ENCODE assay signal across 14 cellular contexts in genomic region chr11:45250035-45250693, GRCh38. TPM values are rescaled to one million over a fixed set of nuclear protein-coding genes. Genes with fewer than 3 reads are reported as not detected.
DNase-seq lines count a peak whose midpoint lies in the region; ATAC-seq and TF ChIP-seq lines count a peak whose summit lies in the region.
"Had no signal": no experiment of that assay in that cellular context is flagged by ENCODE, and none has a peak within 500 bp of the region (broad histone marks: within the 10 kb centered on the region; RNA-seq: fewer than 3 reads in every experiment).

No MANE protein-coding gene starts in this region.

- TF ChIP-seq CTCF in choroid plexus epithelial cell (conservative IDR thresholded peaks at IDR 0.05; ENCODE audit: low read depth, low read length) = no peak

- no peaks in the 10 kb centered on the region for H3K36me3 Mint-ChIP-seq in stimulated activated memory B cell treated with anti-CD40 and anti-IgM and Interleukin-4, amounts not matched to agents 10 μg/mL and 1 μg/mL and 100 μg/mL, for 72 hours
- no peaks in the 10 kb centered on the region for H3K36me3 Mint-ChIP-seq in activated naive CD4-positive, alpha-beta T cell treated with anti-CD3 and anti-CD28 coated beads, Interleukin-2, amount 50 U/mL, for 72 hours
- no peaks in the 10 kb centered on the region for H3K36me3 Mint-ChIP-seq in activated CD4-positive, alpha-beta T cell treated with anti-CD3 and anti-CD28 coated beads, Interleukin-2, amount 10 ng/mL, durations not matched to agents 24 days and 14 days (ENCODE audit: low read depth)
- H3K36me3 Mint-ChIP-seq: IgD-negative memory B cell had no signal

- no peak overlapping the region for H3K4me3 Mint-ChIP-seq in stimulated activated memory B cell treated with anti-CD40 and anti-IgM and Interleukin-4, amounts not matched to agents 10 μg/mL and 1 μg/mL and 100 μg/mL, for 72 hours
- no peak overlapping the region for H3K4me3 Mint-ChIP-seq in activated CD4-positive, alpha-beta T cell treated with anti-CD3 and anti-CD28 coated beads, Interleukin-2, amount 10 ng/mL, durations not matched to agents 24 days and 14 days

- no peak overlapping the region for H3K27ac Mint-ChIP-seq in stimulated activated memory B cell treated with anti-CD40 and anti-IgM and Interleukin-4, amounts not matched to agents 10 μg/mL and 1 μg/mL and 100 μg/mL, for 72 hours
- H3K27ac Mint-ChIP-seq in activated naive CD4-positive, alpha-beta T cell treated with anti-CD3 and anti-CD28 coated beads, Interleukin-2, amount 50 U/mL, for 72 hours = no peak overlapping the region
- no peak overlapping the region for H3K27ac Mint-ChIP-seq in activated CD4-positive, alpha-beta T cell treated with anti-CD3 and anti-CD28 coated beads, Interleukin-2, amount 10 ng/mL, durations not matched to agents 24 days and 14 days
- H3K27ac Mint-ChIP-seq: IgD-negative memory B cell had no signal

- peak; percentile 17 for DNase-seq in NCI-H748 (lab: John Stamatoyannopoulos, UW; ENCODE audit: unreplicated experiment)
- DNase-seq in NCI-H748 treated with DMSO at 0.1 percent for 48 hours (lab: John Stamatoyannopoulos, UW) = no peak
- peak; percentile 81 for DNase-seq in NCI-H69 (lab: John Stamatoyannopoulos, UW)
- DNase-seq in choroid plexus epithelial cell (ENCODE audit: low read depth) = peak; percentile 9
- DNase-seq in activated naive CD4-positive, alpha-beta T cell treated with anti-CD3 and anti-CD28 coated beads, Interleukin-2, amount 50 U/mL, for 72 hours (ENCODE audit: low spot score in 2 of 2) = no peak
- DNase-seq in HT-29 (ENCODE audit: low spot score) = no peak
- no peak for DNase-seq in activated CD4-positive, alpha-beta T cell treated with anti-CD3 and anti-CD28 coated beads, Interleukin-2, amount 10 ng/mL, durations not matched to agents 24 days and 14 days
- DNase-seq: 8988T, NCI-H1048, NCI-H2227 treated with DMSO at 0.1 percent for 48 hours, NCI-H526 treated with DMSO at 0.1 percent for 48 hours, SIG-M5 had no signal

- peaks cover 40% of the 10 kb centered on the region for H3K27me3 Mint-ChIP-seq in stimulated activated memory B cell treated with anti-CD40 and anti-IgM and Interleukin-4, amounts not matched to agents 10 μg/mL and 1 μg/mL and 100 μg/mL, for 72 hours
- H3K27me3 Mint-ChIP-seq in activated CD4-positive, alpha-beta T cell treated with anti-CD3 and anti-CD28 coated beads, Interleukin-2, amount 10 ng/mL, durations not matched to agents 24 days and 14 days = peaks cover 2% of the 10 kb centered on the region

- ATAC-seq in stimulated activated memory B cell treated with anti-CD40 and anti-IgM and Interleukin-4, amounts not matched to agents 10 μg/mL and 1 μg/mL and 100 μg/mL, for 72 hours = peak; percentile 60
- no peak for ATAC-seq in activated naive CD4-positive, alpha-beta T cell treated with anti-CD3 and anti-CD28 coated beads, Interleukin-2, amount 50 U/mL, for 72 hours

- H3K4me3 ChIP-seq in choroid plexus epithelial cell (ENCODE audit: low read depth, low read length) = no peak overlapping the region

- no peaks in the 10 kb centered on the region for H3K4me1 Mint-ChIP-seq in stimulated activated memory B cell treated with anti-CD40 and anti-IgM and Interleukin-4, amounts not matched to agents 10 μg/mL and 1 μg/mL and 100 μg/mL, for 72 hours
- H3K4me1 Mint-ChIP-seq in activated CD4-positive, alpha-beta T cell treated with anti-CD3 and anti-CD28 coated beads, Interleukin-2, amount 10 ng/mL, durations not matched to agents 24 days and 14 days = peaks cover 2% of the 10 kb centered on the region

- intact Hi-C loops in activated CD4-positive, alpha-beta T cell treated with anti-CD3 and anti-CD28 coated beads, Interleukin-2, amount 10 ng/mL, durations not matched to agents 24 days and 14 days (cut with micrococcal nuclease) = loop anchor here (10.0 kb wide), 1 partner anchor 85 kb away; no protein-coding TSS in a partner anchor

- H3K9me3 Mint-ChIP-seq in stimulated activated memory B cell treated with anti-CD40 and anti-IgM and Interleukin-4, amounts not matched to agents 10 μg/mL and 1 μg/mL and 100 μg/mL, for 72 hours = no peaks in the 10 kb centered on the region
- H3K9me3 Mint-ChIP-seq in activated naive CD4-positive, alpha-beta T cell treated with anti-CD3 and anti-CD28 coated beads, Interleukin-2, amount 50 U/mL, for 72 hours = no peaks in the 10 kb centered on the region
- no peaks in the 10 kb centered on the region for H3K9me3 Mint-ChIP-seq in activated CD4-positive, alpha-beta T cell treated with anti-CD3 and anti-CD28 coated beads, Interleukin-2, amount 10 ng/mL, durations not matched to agents 24 days and 14 days
- H3K9me3 Mint-ChIP-seq: IgD-negative memory B cell had no signal

RNA-seq across cellular contexts. Expression of gene SYT13, which starts 36.0 kb away (rescaled TPM):
- not detected for total RNA-seq in activated naive CD4-positive, alpha-beta T cell treated with anti-CD3 and anti-CD28 coated beads, Interleukin-2, amount 50 U/mL, for 72 hours
- total RNA-seq in HT-29 (2014; rRNA removed; shearing (Covaris generic)) = 10.1 and 17.6 TPM in 2 replicates
- not detected in 2 replicates for total RNA-seq in activated CD4-positive, alpha-beta T cell treated with anti-CD3 and anti-CD28 coated beads, Interleukin-2, amount 10 ng/mL, durations not matched to agents 24 days and 14 days

Comparison
In these comparisons a context has a peak if more than half of its experiments do, and no peak if none do; other contexts are left out.
1. DNase-seq: peak in NCI-H748 (single experiment), NCI-H69 (single experiment) and choroid plexus epithelial cell (single experiment); none in NCI-H748 treated with DMSO at 0.1 percent for 48 hours (single experiment), activated naive CD4-positive, alpha-beta T cell treated with anti-CD3 and anti-CD28 coated beads, Interleukin-2, amount 50 U/mL, for 72 hours (0 of 2), HT-29 (single experiment) and activated CD4-positive, alpha-beta T cell treated with anti-CD3 and anti-CD28 coated beads, Interleukin-2, amount 10 ng/mL, durations not matched to agents 24 days and 14 days (single experiment).
2. RNA of gene SYT13, which starts 36.0 kb away (total RNA-seq): 10.1 to 17.6 TPM in HT-29; not detected in activated naive CD4-positive, alpha-beta T cell treated with anti-CD3 and anti-CD28 coated beads, Interleukin-2, amount 50 U/mL, for 72 hours and not detected in activated CD4-positive, alpha-beta T cell treated with anti-CD3 and anti-CD28 coated beads, Interleukin-2, amount 10 ng/mL, durations not matched to agents 24 days and 14 days; every median in the first group is over 10 times any median in the second.